28 cellular contexts compared by ENCODE assay signal in genomic region chr10:98456688-98457482, GRCh38.
"Had no signal": no experiment of that assay in that cellular context is flagged by ENCODE, and none has a peak within 500 bp of the region (broad histone marks: within the 10 kb centered on the region; RNA-seq: fewer than 3 reads in every experiment).

No MANE protein-coding gene starts in this region.

- H3K36me3 ChIP-seq: adrenal gland, ascending aorta, brain microvascular endothelial cell, ovary, right atrium auricular region, spleen, thoracic aorta had no signal

- H3K9me3 ChIP-seq: adrenal gland, ascending aorta, ovary, psoas muscle, right atrium auricular region, spleen, thoracic aorta had no signal

- FAIRE-seq: endometrium had no signal

- DNase-seq: activated B cell treated with CpG ODN at 0.5 μM for 24 hours; activated CD4-positive, alpha-beta T cell treated with anti-CD3 and anti-CD28 coated beads for 36 hours; activated CD4-positive, alpha-beta T cell treated with anti-CD3 and anti-CD28 coated beads, Interleukin-2, amount 50 U/mL, for 4 hours; activated CD8-positive, alpha-beta memory T cell treated with anti-CD3 and anti-CD28 coated beads for 24 hours; activated CD8-positive, alpha-beta memory T cell treated with anti-CD3 and anti-CD28 coated beads, Interleukin-2, amount 50 U/mL, for 4 hours; activated naive CD4-positive, alpha-beta T cell; activated T-cell treated with anti-CD3 and anti-CD28 coated beads, Interleukin-2, amount 50 U/mL, for 24 hours; adrenal gland; brain microvascular endothelial cell; caudate nucleus; effector CD4-positive, alpha-beta T cell; foreskin melanocyte; glutamatergic neuron; left ventricle myocardium superior; midbrain; natural killer cell; ovary; psoas muscle; spleen; stimulated activated CD4-positive, alpha-beta T cell treated with anti-CD3 and anti-CD28 coated beads, Interleukin-4, amount 100 ng/mL, for 1 hour; stimulated activated naive CD4-positive, alpha-beta T cell; T-helper 9 cell had no signal

- H3K4me1 ChIP-seq: spleen had no signal

- H3K4me2 ChIP-seq: hepatocyte had no signal

- ATAC-seq: activated CD4-positive, alpha-beta T cell treated with anti-CD3 and anti-CD28 coated beads for 36 hours; activated T-helper 17 cell treated with anti-CD3 and anti-CD28 coated beads, Interleukin-2, amount 50 U/mL, for 72 hours; left ventricle myocardium superior; natural killer cell; psoas muscle had no signal

- H3K27ac ChIP-seq: adrenal gland, ascending aorta, brain microvascular endothelial cell, hepatocyte, ovary, psoas muscle, right atrium auricular region, spleen, thoracic aorta had no signal

- H3K4me3 ChIP-seq: adrenal gland, ascending aorta, hepatocyte, ovary, psoas muscle, right atrium auricular region, spleen, thoracic aorta had no signal

- H3K27me3 ChIP-seq: adrenal gland, ascending aorta, brain microvascular endothelial cell, hepatocyte, ovary, right atrium auricular region had no signal

- H2AFZ ChIP-seq: hepatocyte had no signal

- H3K79me2 ChIP-seq: hepatocyte had no signal
